1 cellular context compared by ENCODE assay signal in genomic region chr7:56063882-56064625, GRCh38.
A peak's percentile ranks its signal among the peaks of the same experiment; 100 is the strongest.
TF ChIP-seq lines count a peak whose summit lies in the region.

Gene SUMF2 (plus strand): TSS chr7:56064286. CDS start chr7:56064312, 26 bp downstream.

TF ChIP-seq in HepG2, 621 proteins besides CTCF, POLR2A, EP300 and RAD21 (continued from another document and continues in another):
- TF ChIP-seq ATF2 (CRISPR knock-in tag; IDR thresholded peaks at IDR 0.05) (no peak; the same call in 1 of the 2 replicates), ATF1 (CRISPR knock-in tag; IDR thresholded peaks at IDR 0.05) (no peak), PRDM10 (CRISPR knock-in tag; IDR thresholded peaks at IDR 0.05; ENCODE audit: low read depth) (no peak), LCORL (IDR thresholded peaks at IDR 0.05) (no peak), LCORL (CRISPR knock-in tag; IDR thresholded peaks at IDR 0.05) (peak; percentile 73; the same call in 1 of the 2 replicates), HNF1B (CRISPR knock-in tag; IDR thresholded peaks at IDR 0.05) (no peak), ERF (CRISPR knock-in tag; IDR thresholded peaks at IDR 0.05) (no peak), ATF4 (CRISPR knock-in tag; IDR thresholded peaks at IDR 0.05) (peak in 1 of 2 experiments; percentile 19; a peak in 1 of 4 replicates), SOX6 (IDR thresholded peaks at IDR 0.05) (no peak), SOX6 (CRISPR knock-in tag; IDR thresholded peaks at IDR 0.05) (peak; percentile 78), THAP11 (CRISPR knock-in tag; IDR thresholded peaks at IDR 0.05) (no peak), CC2D1A (CRISPR knock-in tag; IDR thresholded peaks at IDR 0.05) (no peak), ZNF652 (CRISPR knock-in tag; IDR thresholded peaks at IDR 0.05; ENCODE audit: borderline replicate concordance, low read depth) (no peak), POLR2AphosphoS5 (IDR thresholded peaks at IDR 0.05; ENCODE audit: low read depth, low read length) (peak; percentile 82), ZNF510 (CRISPR knock-in tag; IDR thresholded peaks at IDR 0.05; ENCODE audit: low read depth) (0 out of 2 replicates have a peak, but pooled peaks have one; percentile 26), ZNF569 (CRISPR knock-in tag; IDR thresholded peaks at IDR 0.05; ENCODE audit: borderline replicate concordance) (no peak), MAFK (conservative IDR thresholded peaks at IDR 0.05 in 1 of 2, IDR thresholded peaks at IDR 0.05 in 1 of 2; ENCODE audit: low read length in 2 of 2) (no peak), ZNF549 (CRISPR knock-in tag; IDR thresholded peaks at IDR 0.05) (no peak; the same call in 1 of the 2 replicates), TP53 (CRISPR knock-in tag; conservative IDR thresholded peaks at IDR 0.05) (no peak), ZMAT5 (CRISPR knock-in tag; IDR thresholded peaks at IDR 0.05; ENCODE audit: borderline replicate concordance, low read depth) (no peak), ZNF350 (CRISPR knock-in tag; IDR thresholded peaks at IDR 0.05; ENCODE audit: borderline replicate concordance, low read depth) (peak; percentile 78), MBNL3 (CRISPR knock-in tag; conservative IDR thresholded peaks at IDR 0.05) (no peak), ZNF451 (CRISPR knock-in tag; IDR thresholded peaks at IDR 0.05) (no peak), ZSCAN20 (CRISPR knock-in tag; IDR thresholded peaks at IDR 0.05; ENCODE audit: borderline replicate concordance) (no peak), DNMT3B (CRISPR knock-in tag; conservative IDR thresholded peaks at IDR 0.05) (no peak), ZFP1 (CRISPR knock-in tag; IDR thresholded peaks at IDR 0.05) (peak; percentile 17; the same call in 1 of the 2 replicates), KDM5B (CRISPR knock-in tag; IDR thresholded peaks at IDR 0.05; ENCODE audit: borderline replicate concordance) (peak; percentile 89), ZNF280D (CRISPR knock-in tag; IDR thresholded peaks at IDR 0.05) (no peak)
- TF ChIP-seq, protein P1, sequence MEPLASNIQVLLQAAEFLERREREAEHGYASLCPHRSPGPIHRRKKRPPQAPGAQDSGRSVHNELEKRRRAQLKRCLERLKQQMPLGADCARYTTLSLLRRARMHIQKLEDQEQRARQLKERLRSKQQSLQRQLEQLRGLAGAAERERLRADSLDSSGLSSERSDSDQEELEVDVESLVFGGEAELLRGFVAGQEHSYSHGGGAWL (CRISPR knock-in tag; IDR thresholded peaks at IDR 0.05), result 0 out of 2 replicates have a peak, but pooled peaks have one; percentile 46
- TF ChIP-seq, protein P2, sequence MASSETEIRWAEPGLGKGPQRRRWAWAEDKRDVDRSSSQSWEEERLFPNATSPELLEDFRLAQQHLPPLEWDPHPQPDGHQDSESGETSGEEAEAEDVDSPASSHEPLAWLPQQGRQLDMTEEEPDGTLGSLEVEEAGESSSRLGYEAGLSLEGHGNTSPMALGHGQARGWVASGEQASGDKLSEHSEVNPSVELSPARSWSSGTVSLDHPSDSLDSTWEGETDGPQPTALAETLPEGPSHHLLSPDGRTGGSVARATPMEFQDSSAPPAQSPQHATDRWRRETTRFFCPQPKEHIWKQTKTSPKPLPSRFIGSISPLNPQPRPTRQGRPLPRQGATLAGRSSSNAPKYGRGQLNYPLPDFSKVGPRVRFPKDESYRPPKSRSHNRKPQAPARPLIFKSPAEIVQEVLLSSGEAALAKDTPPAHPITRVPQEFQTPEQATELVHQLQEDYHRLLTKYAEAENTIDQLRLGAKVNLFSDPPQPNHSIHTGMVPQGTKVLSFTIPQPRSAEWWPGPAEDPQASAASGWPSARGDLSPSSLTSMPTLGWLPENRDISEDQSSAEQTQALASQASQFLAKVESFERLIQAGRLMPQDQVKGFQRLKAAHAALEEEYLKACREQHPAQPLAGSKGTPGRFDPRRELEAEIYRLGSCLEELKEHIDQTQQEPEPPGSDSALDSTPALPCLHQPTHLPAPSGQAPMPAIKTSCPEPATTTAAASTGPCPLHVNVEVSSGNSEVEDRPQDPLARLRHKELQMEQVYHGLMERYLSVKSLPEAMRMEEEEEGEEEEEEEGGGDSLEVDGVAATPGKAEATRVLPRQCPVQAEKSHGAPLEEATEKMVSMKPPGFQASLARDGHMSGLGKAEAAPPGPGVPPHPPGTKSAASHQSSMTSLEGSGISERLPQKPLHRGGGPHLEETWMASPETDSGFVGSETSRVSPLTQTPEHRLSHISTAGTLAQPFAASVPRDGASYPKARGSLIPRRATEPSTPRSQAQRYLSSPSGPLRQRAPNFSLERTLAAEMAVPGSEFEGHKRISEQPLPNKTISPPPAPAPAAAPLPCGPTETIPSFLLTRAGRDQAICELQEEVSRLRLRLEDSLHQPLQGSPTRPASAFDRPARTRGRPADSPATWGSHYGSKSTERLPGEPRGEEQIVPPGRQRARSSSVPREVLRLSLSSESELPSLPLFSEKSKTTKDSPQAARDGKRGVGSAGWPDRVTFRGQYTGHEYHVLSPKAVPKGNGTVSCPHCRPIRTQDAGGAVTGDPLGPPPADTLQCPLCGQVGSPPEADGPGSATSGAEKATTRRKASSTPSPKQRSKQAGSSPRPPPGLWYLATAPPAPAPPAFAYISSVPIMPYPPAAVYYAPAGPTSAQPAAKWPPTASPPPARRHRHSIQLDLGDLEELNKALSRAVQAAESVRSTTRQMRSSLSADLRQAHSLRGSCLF (CRISPR knock-in tag; IDR thresholded peaks at IDR 0.05; ENCODE audit: borderline replicate concordance), result no peak
- TF ChIP-seq, protein P3, sequence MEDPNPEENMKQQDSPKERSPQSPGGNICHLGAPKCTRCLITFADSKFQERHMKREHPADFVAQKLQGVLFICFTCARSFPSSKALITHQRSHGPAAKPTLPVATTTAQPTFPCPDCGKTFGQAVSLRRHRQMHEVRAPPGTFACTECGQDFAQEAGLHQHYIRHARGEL (CRISPR knock-in tag; IDR thresholded peaks at IDR 0.05), result no peak
- TF ChIP-seq, protein P4, sequence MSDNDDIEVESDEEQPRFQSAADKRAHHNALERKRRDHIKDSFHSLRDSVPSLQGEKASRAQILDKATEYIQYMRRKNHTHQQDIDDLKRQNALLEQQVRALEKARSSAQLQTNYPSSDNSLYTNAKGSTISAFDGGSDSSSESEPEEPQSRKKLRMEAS (IDR thresholded peaks at IDR 0.05), result peak; percentile 93
- TF ChIP-seq, protein P5, sequence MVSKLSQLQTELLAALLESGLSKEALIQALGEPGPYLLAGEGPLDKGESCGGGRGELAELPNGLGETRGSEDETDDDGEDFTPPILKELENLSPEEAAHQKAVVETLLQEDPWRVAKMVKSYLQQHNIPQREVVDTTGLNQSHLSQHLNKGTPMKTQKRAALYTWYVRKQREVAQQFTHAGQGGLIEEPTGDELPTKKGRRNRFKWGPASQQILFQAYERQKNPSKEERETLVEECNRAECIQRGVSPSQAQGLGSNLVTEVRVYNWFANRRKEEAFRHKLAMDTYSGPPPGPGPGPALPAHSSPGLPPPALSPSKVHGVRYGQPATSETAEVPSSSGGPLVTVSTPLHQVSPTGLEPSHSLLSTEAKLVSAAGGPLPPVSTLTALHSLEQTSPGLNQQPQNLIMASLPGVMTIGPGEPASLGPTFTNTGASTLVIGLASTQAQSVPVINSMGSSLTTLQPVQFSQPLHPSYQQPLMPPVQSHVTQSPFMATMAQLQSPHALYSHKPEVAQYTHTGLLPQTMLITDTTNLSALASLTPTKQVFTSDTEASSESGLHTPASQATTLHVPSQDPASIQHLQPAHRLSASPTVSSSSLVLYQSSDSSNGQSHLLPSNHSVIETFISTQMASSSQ (IDR thresholded peaks at IDR 0.05; ENCODE audit: low read depth), result no peak
- TF ChIP-seq, protein P5 (CRISPR knock-in tag; IDR thresholded peaks at IDR 0.05; ENCODE audit: borderline replicate concordance), result peak; percentile 57; the same call in 1 of the 2 replicates
